Comparison of ENCODE assay signal across 1 cellular context in genomic region chr15:40859206-40859851, GRCh38.
TF ChIP-seq lines count a peak whose summit lies in the region.

No MANE protein-coding gene starts in this region.

TF ChIP-seq in HepG2, 621 proteins besides CTCF, POLR2A, EP300 and RAD21 (continued from another document and continues in another):
- TF ChIP-seq BCLAF1 (IDR thresholded peaks at IDR 0.05) (no peak), ZNF740 (CRISPR knock-in tag; IDR thresholded peaks at IDR 0.05) (no peak), KMT2B (CRISPR knock-in tag; IDR thresholded peaks at IDR 0.05) (no peak), ZNF552 (CRISPR knock-in tag; IDR thresholded peaks at IDR 0.05; ENCODE audit: borderline replicate concordance) (no peak), ASH2L (IDR thresholded peaks at IDR 0.05; ENCODE audit: insufficient read length, low read depth, low read length) (no peak), ZSCAN21 (CRISPR knock-in tag; IDR thresholded peaks at IDR 0.05; ENCODE audit: borderline replicate concordance) (0 out of 2 replicates have a peak, but pooled peaks have one; percentile 44), SP4 (CRISPR knock-in tag; IDR thresholded peaks at IDR 0.05) (no peak), ZNF484 (CRISPR knock-in tag; IDR thresholded peaks at IDR 0.05; ENCODE audit: borderline replicate concordance, low read depth) (no peak), KDM5B (CRISPR knock-in tag; IDR thresholded peaks at IDR 0.05; ENCODE audit: borderline replicate concordance) (0 out of 2 replicates have a peak, but pooled peaks have one; percentile 18), ZBTB20 (CRISPR knock-in tag; IDR thresholded peaks at IDR 0.05; ENCODE audit: borderline replicate concordance, low read depth) (no peak), ZSCAN5A (CRISPR knock-in tag; IDR thresholded peaks at IDR 0.05; ENCODE audit: borderline replicate concordance) (no peak), PHF8 (CRISPR knock-in tag; IDR thresholded peaks at IDR 0.05) (peak; percentile 22; the same call in 1 of the 2 replicates), PRDM15 (CRISPR knock-in tag; IDR thresholded peaks at IDR 0.05) (no peak), UBTF (CRISPR knock-in tag; IDR thresholded peaks at IDR 0.05) (no peak), GTF2F1 (IDR thresholded peaks at IDR 0.05; ENCODE audit: low read length) (no peak), ZNF234 (CRISPR knock-in tag; conservative IDR thresholded peaks at IDR 0.05) (no peak), ZNF543 (CRISPR knock-in tag; IDR thresholded peaks at IDR 0.05) (no peak), ZBTB4 (CRISPR knock-in tag; IDR thresholded peaks at IDR 0.05; ENCODE audit: borderline replicate concordance) (peak; percentile 75; the same call in 1 of the 2 replicates), GMEB2 (CRISPR knock-in tag; IDR thresholded peaks at IDR 0.05; ENCODE audit: low read depth) (no peak), DBP (CRISPR knock-in tag; IDR thresholded peaks at IDR 0.05; ENCODE audit: not compliant biosample characterization) (no peak), TOE1 (CRISPR knock-in tag; IDR thresholded peaks at IDR 0.05) (no peak), ZNF550 (CRISPR knock-in tag; IDR thresholded peaks at IDR 0.05; ENCODE audit: borderline replicate concordance) (no peak), ZNF775 (CRISPR knock-in tag; IDR thresholded peaks at IDR 0.05; ENCODE audit: borderline replicate concordance) (no peak), POGK (CRISPR knock-in tag; conservative IDR thresholded peaks at IDR 0.05) (peak; percentile 84), PRDM4 (CRISPR knock-in tag; IDR thresholded peaks at IDR 0.05; ENCODE audit: borderline replicate concordance) (no peak), HMGXB4 (CRISPR knock-in tag; IDR thresholded peaks at IDR 0.05; ENCODE audit: borderline replicate concordance in 1 of 2, low read depth in 1 of 2) (peak; percentile 62 to 82; a peak in 3 of 4 replicates), STAT5B (CRISPR knock-in tag; IDR thresholded peaks at IDR 0.05) (no peak)
